ENCODE assay signal across 8 cellular contexts in genomic region chr2:98444436-98445166, GRCh38. TPM values are rescaled to one million over a fixed set of nuclear protein-coding genes. Genes with fewer than 3 reads are reported as not detected.
DNase-seq lines count a peak whose midpoint lies in the region; ATAC-seq and TF ChIP-seq lines count a peak whose summit lies in the region.

INPP4A (plus strand) TSS chr2:98444858; CDS start chr2:98520049, 75,191 bp downstream.

- peak; percentile 90 for ATAC-seq in HG03432 (IDR thresholded peaks at IDR 0.05; ENCODE audit: unreplicated experiment)
- ATAC-seq in activated CD8-positive, alpha-beta T cell treated with anti-CD3 and anti-CD28 coated beads for 36 hours = peak; percentile 73

- H3K4me3 Mint-ChIP-seq in activated CD8-positive, alpha-beta T cell treated with anti-CD3 and anti-CD28 coated beads for 36 hours = peak within 1 kb of the TSS; percentile 81

- peaks cover 4% of the 10 kb centered on the region for H3K9me3 Mint-ChIP-seq in activated CD8-positive, alpha-beta T cell treated with anti-CD3 and anti-CD28 coated beads for 36 hours

- H4K20me1 ChIP-seq in BLaER1 = peaks cover 48% of the 10 kb centered on the region

- no peaks in the 10 kb centered on the region for H3K9me3 ChIP-seq in BLaER1

- TF ChIP-seq POLR2A in GM19193 (IDR thresholded peaks at IDR 0.05; ENCODE audit: extremely low read depth, insufficient read depth, insufficient read length) = peak; percentile 80

- peaks cover 8% of the 10 kb centered on the region for H3K36me3 Mint-ChIP-seq in activated CD8-positive, alpha-beta T cell treated with anti-CD3 and anti-CD28 coated beads for 36 hours (ENCODE audit: low read depth)

- POLR2A ChIA-PET in activated CD8-positive, alpha-beta T cell treated with anti-CD3 and anti-CD28 coated beads for 36 hours (lab: Charles Lee) = interaction anchor here (1.0 kb wide), 1 partner anchor 20 kb away, joined by 4 read pairs; no protein-coding TSS in a partner anchor

- intact Hi-C loops in activated CD8-positive, alpha-beta T cell treated with anti-CD3 and anti-CD28 coated beads for 36 hours (cut with micrococcal nuclease) = loop anchor here (5.0 kb wide), 1 partner anchor 38 kb away; no protein-coding TSS in a partner anchor

- H3K27ac ChIP-seq in BLaER1 = peak within 1 kb of the TSS; percentile 84

- no peaks in the 10 kb centered on the region for H3K27me3 Mint-ChIP-seq in activated CD8-positive, alpha-beta T cell treated with anti-CD3 and anti-CD28 coated beads for 36 hours

- peak within 1 kb of the TSS; percentile 90 for H3K27ac Mint-ChIP-seq in activated CD8-positive, alpha-beta T cell treated with anti-CD3 and anti-CD28 coated beads for 36 hours

- H3K27me3 ChIP-seq in BLaER1 = no peaks in the 10 kb centered on the region

- no peak for TF ChIP-seq CTCF in activated CD8-positive, alpha-beta T cell treated with anti-CD3 and anti-CD28 coated beads for 36 hours (IDR thresholded peaks at IDR 0.05)

- peak within 1 kb of the TSS; percentile 89 for H3K9ac ChIP-seq in BLaER1

- DNase-seq in NCI-H774 (lab: John Stamatoyannopoulos, UW) (peak; percentile 54), lung microvascular endothelial cell (ENCODE audit: low read depth in 2 of 2) (peak; percentile 72 to 84)
- DNase-seq in activated CD8-positive, alpha-beta T cell treated with anti-CD3 and anti-CD28 coated beads for 36 hours = peak; percentile 73
- peak; percentile 71 for DNase-seq in effector CD4-positive, alpha-beta T cell
- DNase-seq in stimulated activated CD8-positive, alpha-beta memory T cell treated with anti-CD3 and anti-CD28 coated beads, Interleukin-12 subunit alpha, Interleukin-12 subunit beta, amount 100 ng/mL, for 1 hour (ENCODE audit: low read depth) = peak; percentile 62

- peaks cover 34% of the 10 kb centered on the region for H3K4me1 Mint-ChIP-seq in activated CD8-positive, alpha-beta T cell treated with anti-CD3 and anti-CD28 coated beads for 36 hours (ENCODE audit: low read depth)

- H3K4me3 ChIP-seq in BLaER1 = peak within 1 kb of the TSS; percentile 98

- H3K36me3 ChIP-seq in BLaER1 = no peaks in the 10 kb centered on the region

- peak within 1 kb of the TSS; percentile 87 for H3K4me2 ChIP-seq in BLaER1

- peaks cover 42% of the 10 kb centered on the region for H3K4me1 ChIP-seq in BLaER1

- CTCF ChIA-PET in activated CD8-positive, alpha-beta T cell treated with anti-CD3 and anti-CD28 coated beads for 36 hours (lab: Charles Lee) = interaction anchor here (0.6 to 1.3 kb wide), 2 partner anchors 22 to 73 kb away, joined by 3 read pairs; no protein-coding TSS in a partner anchor

RNA-seq across cellular contexts. Expression of gene INPP4A, which starts in this region (rescaled TPM):
- 10 to 100 TPM; 46.7 to 46.9 TPM for total RNA-seq in activated CD8-positive, alpha-beta T cell treated with anti-CD3 and anti-CD28 coated beads for 36 hours
- total RNA-seq in lung microvascular endothelial cell = 14.2 and 18.5 TPM in 2 replicates

Comparison
In these comparisons a context has a peak if more than half of its experiments do, and no peak if none do; other contexts are left out.
1. Peak in every context shown above with its lines: DNase-seq, ATAC-seq, H3K4me3 ChIP-seq and H3K27ac ChIP-seq.